21 cellular contexts compared by ENCODE assay signal in genomic region chr15:91660174-91660649, GRCh38.
DNase-seq lines count a peak whose midpoint lies in the region; ATAC-seq lines count a peak whose summit lies in the region.
"Had no signal": no experiment of that assay in that cellular context is flagged by ENCODE, and none has a peak within 500 bp of the region (broad histone marks: within the 10 kb centered on the region; RNA-seq: fewer than 3 reads in every experiment).

No MANE protein-coding gene starts in this region.

- peaks cover 4% of the 10 kb centered on the region for H3K4me1 Mint-ChIP-seq in T-helper 17 cell
- H3K4me1 Mint-ChIP-seq: stimulated activated memory B cell treated with anti-CD40 and anti-IgM and Interleukin-4, amounts not matched to agents 10 μg/mL and 1 μg/mL and 100 μg/mL, for 72 hours had no signal

- H3K9ac ChIP-seq in mesendoderm (ENCODE audit: low read length), result no peak overlapping the region

- no peak overlapping the region for H3K4me3 ChIP-seq in mesendoderm (ENCODE audit: low read length)
- H3K4me3 ChIP-seq: thyroid gland had no signal

- H3K23ac ChIP-seq in mesendoderm (ENCODE audit: low read length), result no peak overlapping the region

- ATAC-seq in T-helper 17 cell (peak; percentile 56), GM21723 (IDR thresholded peaks at IDR 0.05; ENCODE audit: unreplicated experiment) (no peak)
- ATAC-seq: activated T-cell treated with anti-CD3 and anti-CD28 coated beads, Interleukin-2, amount 50 U/mL, for 72 hours; left ventricle myocardium superior; right cardiac atrium; stimulated activated memory B cell treated with anti-CD40 and anti-IgM and Interleukin-4, amounts not matched to agents 10 μg/mL and 1 μg/mL and 100 μg/mL, for 72 hours had no signal

- no peaks in the 10 kb centered on the region for H3K79me1 ChIP-seq in mesendoderm (ENCODE audit: low read length)

- no peaks in the 10 kb centered on the region for H3K4me1 ChIP-seq in mesendoderm (ENCODE audit: control insufficient read depth, low read depth, low read length)
- H3K4me1 ChIP-seq: thyroid gland had no signal

- peaks cover 44% of the 10 kb centered on the region for H3K27me3 Mint-ChIP-seq in T-helper 17 cell
- H3K27me3 Mint-ChIP-seq: stimulated activated memory B cell treated with anti-CD40 and anti-IgM and Interleukin-4, amounts not matched to agents 10 μg/mL and 1 μg/mL and 100 μg/mL, for 72 hours had no signal

- H3K56ac ChIP-seq in mesendoderm (ENCODE audit: low read length), result no peak overlapping the region

- no peak overlapping the region for H2BK5ac ChIP-seq in mesendoderm (ENCODE audit: low read length)

- H3K4me2 ChIP-seq in mesendoderm (ENCODE audit: low read length), result no peak overlapping the region

- H2BK15ac ChIP-seq in mesendoderm (replicated peaks; ENCODE audit: low read depth), result no peak overlapping the region

- H4K5ac ChIP-seq in mesendoderm (ENCODE audit: low read length), result no peak overlapping the region

- no peak overlapping the region for H4K8ac ChIP-seq in mesendoderm (ENCODE audit: low read depth, low read length)

- no peaks in the 10 kb centered on the region for H3K36me3 Mint-ChIP-seq in T-helper 17 cell (ENCODE audit: low read depth)
- H3K36me3 Mint-ChIP-seq: stimulated activated memory B cell treated with anti-CD40 and anti-IgM and Interleukin-4, amounts not matched to agents 10 μg/mL and 1 μg/mL and 100 μg/mL, for 72 hours had no signal

- DNase-seq in SIG-M5 treated with dmso at 0.1 percent for 504 hours (lab: John Stamatoyannopoulos, UW; ENCODE audit: unreplicated experiment) (peak; percentile 0), SIG-M5 (lab: John Stamatoyannopoulos, UW) (no peak), NCI-H146 treated with DMSO at 0.1 percent for 48 hours (lab: John Stamatoyannopoulos, UW; ENCODE audit: unreplicated experiment) (peak; percentile 34), T-helper 17 cell (no peak), mesendoderm (peak; percentile 61), cardiac septum (ENCODE audit: low spot score) (no peak)
- no peak for DNase-seq in activated CD4-positive, alpha-beta T cell treated with anti-CD3 and anti-CD28 coated beads for 48 hours
- DNase-seq: activated CD4-positive, alpha-beta T cell treated with anti-CD3 and anti-CD28 coated beads, Interleukin-2, amount 50 U/mL, for 48 hours; activated T-cell treated with anti-CD3 and anti-CD28 coated beads, Interleukin-2, amount 50 U/mL, for 72 hours; C1 segment of cervical spinal cord; left ventricle myocardium superior; MM.1S; occipital lobe; right cardiac atrium; stimulated activated CD4-positive, alpha-beta T cell treated with anti-CD3 and anti-CD28 coated beads, Interleukin-15, amount 100 ng/mL, for 24 hours; SW 1271; thyroid gland had no signal

- H2BK120ac ChIP-seq in mesendoderm (ENCODE audit: low read depth, low read length), result no peak overlapping the region

- no peak overlapping the region for H3K4me3 Mint-ChIP-seq in T-helper 17 cell
- H3K4me3 Mint-ChIP-seq: activated T-cell treated with anti-CD3 and anti-CD28 coated beads, Interleukin-2, amount 50 U/mL, for 72 hours; dendritic cell treated with granulocyte-macrophage colony-stimulating factor and Interleukin-4, amounts not matched to agents 40 ng/mL and 50 ng/mL, for 4 days; stimulated activated memory B cell treated with anti-CD40 and anti-IgM and Interleukin-4, amounts not matched to agents 10 μg/mL and 1 μg/mL and 100 μg/mL, for 72 hours had no signal

- no peaks in the 10 kb centered on the region for H3K27me3 ChIP-seq in mesendoderm (ENCODE audit: insufficient read depth, low read length, poor library complexity)
- H3K27me3 ChIP-seq: thyroid gland had no signal

- H3K36me3 ChIP-seq in mesendoderm (ENCODE audit: control insufficient read depth, insufficient read depth, low read length), result no peaks in the 10 kb centered on the region
- H3K36me3 ChIP-seq: thyroid gland had no signal

- H2AK5ac ChIP-seq in mesendoderm (ENCODE audit: low read length), result no peak overlapping the region

- no peaks in the 10 kb centered on the region for H3K9me3 ChIP-seq in T-helper 17 cell (ENCODE audit: control insufficient read depth, low read length, poor library complexity, severe bottlenecking)
- H3K9me3 ChIP-seq: thyroid gland had no signal

- no peak overlapping the region for H3K4ac ChIP-seq in mesendoderm (ENCODE audit: low read depth, low read length)

- no peak overlapping the region for H3K27ac Mint-ChIP-seq in T-helper 17 cell
- H3K27ac Mint-ChIP-seq: activated T-cell treated with anti-CD3 and anti-CD28 coated beads, Interleukin-2, amount 50 U/mL, for 72 hours; dendritic cell treated with granulocyte-macrophage colony-stimulating factor and Interleukin-4, amounts not matched to agents 40 ng/mL and 50 ng/mL, for 4 days; stimulated activated memory B cell treated with anti-CD40 and anti-IgM and Interleukin-4, amounts not matched to agents 10 μg/mL and 1 μg/mL and 100 μg/mL, for 72 hours had no signal

- no CpG with 5 or more reads among the region's 6 CpGs for WGBS in mesendoderm (ENCODE audit: extremely low coverage, insufficient coverage, low lambda C conversion rate)

- no peak overlapping the region for H3K27ac ChIP-seq in mesendoderm (ENCODE audit: low read depth, low read length)
- H3K27ac ChIP-seq: epithelial cell of prostate, thyroid gland had no signal

- intact Hi-C loops in cardiac septum (cut with DNase I), result no loop called here

- no peaks in the 10 kb centered on the region for H3K79me2 ChIP-seq in mesendoderm (ENCODE audit: control insufficient read depth, insufficient read depth, low read length)

- no peak overlapping the region for H3K18ac ChIP-seq in mesendoderm (ENCODE audit: low read length)

Comparison
In these comparisons a context has a peak if more than half of its experiments do, and no peak if none do; other contexts are left out.
1. DNase-seq: peak in SIG-M5 treated with dmso at 0.1 percent for 504 hours (single experiment), NCI-H146 treated with DMSO at 0.1 percent for 48 hours (single experiment) and mesendoderm (single experiment); none in SIG-M5 (single experiment), T-helper 17 cell (0 of 3), cardiac septum (single experiment) and activated CD4-positive, alpha-beta T cell treated with anti-CD3 and anti-CD28 coated beads for 48 hours (single experiment).